Comparison of ENCODE assay signal across 8 cellular contexts in genomic region chr9:136362450-136362784, GRCh38. TPM values are rescaled to one million over a fixed set of nuclear protein-coding genes. Genes with fewer than 3 reads are reported as not detected.
DNase-seq lines count a peak whose midpoint lies in the region; ATAC-seq, FAIRE-seq and TF ChIP-seq lines count a peak whose summit lies in the region.

No MANE protein-coding gene starts in this region.

- 0 out of 2 replicates have a peak overlapping the region, but pooled peaks have one; percentile 16 for H2BK15ac ChIP-seq in H1 (ENCODE audit: low read length)

- H3K23me2 ChIP-seq in H1 (ENCODE audit: low read depth, low read length): no peaks in the 10 kb centered on the region; the same call in 1 of the 2 replicates

- H2BK12ac ChIP-seq in H1 (ENCODE audit: low read depth, low read length): no peak overlapping the region

- H3K4ac ChIP-seq in H1 (replicated peaks; ENCODE audit: insufficient read length, low read depth, low read length): no peak overlapping the region

- H2AFZ ChIP-seq in OCI-LY1 (ENCODE audit: low read length): no peak overlapping the region
- no peak overlapping the region for H2AFZ ChIP-seq in H1 (ENCODE audit: low read length)

- H2AK5ac ChIP-seq in H1 (ENCODE audit: low read depth, low read length): no peak overlapping the region

- no peak overlapping the region for H3K18ac ChIP-seq in H1 (ENCODE audit: extremely low read depth, low read length)

- peaks cover 45 to 71% (median 56%) of the 10 kb centered on the region in 10 experiments for H3K4me1 ChIP-seq in BLaER1 treated with 17β-estradiol and CSF1 and Interleukin-3, amounts not matched to agents 10 nM and 100 nM
- H3K4me1 ChIP-seq in OCI-LY1 (ENCODE audit: insufficient read depth, low read length, severe bottlenecking) (peaks cover 11% of the 10 kb centered on the region), H1 (replicated peaks in 1 of 4; ENCODE audit: control insufficient read depth in 3 of 4, insufficient read depth in 4 of 4, low read length in 3 of 4) (peaks cover 0 to 8% (median under 1%) of the 10 kb centered on the region in 4 experiments; a peak in 3 of 7 replicates), pancreas (peaks cover 0 to 6% (median 5%) of the 10 kb centered on the region in 3 donors)

- peak overlapping the region in 8 of 11 experiments; percentile 6 to 98 (median 73); a peak in 13 of 22 replicates for H3K9ac ChIP-seq in BLaER1 treated with 17β-estradiol and CSF1 and Interleukin-3, amounts not matched to agents 10 nM and 100 nM
- no peak overlapping the region for H3K9ac ChIP-seq in OCI-LY1 (ENCODE audit: low read length)
- H3K9ac ChIP-seq in H1 (replicated peaks in 1 of 4; ENCODE audit: extremely low read depth in 1 of 4, low read depth in 3 of 4, low read length in 3 of 4): no peak overlapping the region

- no peak overlapping the region for H3K27ac Mint-ChIP-seq in activated CD8-positive, alpha-beta memory T cell treated with anti-CD3 and anti-CD28 coated beads, Interleukin-2, amount 10 ng/mL, durations not matched to agents 7 days and 5 days

- H2BK20ac ChIP-seq in H1 (ENCODE audit: low read length): no peak overlapping the region

- no peak for TF ChIP-seq RAD21 in H1 (IDR thresholded peaks at IDR 0.05 in 1 of 2, conservative IDR thresholded peaks at IDR 0.05 in 1 of 2; ENCODE audit: low read depth in 2 of 2, low read length in 2 of 2)

- no peak for TF ChIP-seq CTCF in OCI-LY1 (IDR thresholded peaks at IDR 0.05; ENCODE audit: low read length)
- no peak for TF ChIP-seq CTCF in H1 (IDR thresholded peaks at IDR 0.05; ENCODE audit: control extremely low read depth in 1 of 3, insufficient read depth in 1 of 3, low read depth in 1 of 3, low read length in 3 of 3)
- TF ChIP-seq CTCF in pancreas (IDR thresholded peaks at IDR 0.05): no peak

- peak overlapping the region in 2 of 10 experiments; percentile 86 to 99; a peak in 2 of 20 replicates for H3K4me3 ChIP-seq in BLaER1 treated with 17β-estradiol and CSF1 and Interleukin-3, amounts not matched to agents 10 nM and 100 nM
- peak overlapping the region; percentile 75 for H3K4me3 ChIP-seq in OCI-LY1 (ENCODE audit: low read depth, low read length, poor library complexity, severe bottlenecking)
- H3K4me3 ChIP-seq in H1 (ENCODE audit: extremely low read depth in 1 of 4, insufficient read depth in 2 of 4, low read depth in 3 of 4, low read length in 4 of 4): peak overlapping the region in 1 of 4 experiments; percentile 5; a peak in 1 of 8 replicates
- H3K4me3 ChIP-seq in pancreas: no peak overlapping the region

- DNase-seq in H1 (ENCODE audit: low read depth in 1 of 2, low spot score in 2 of 2) (no peak), pancreas (peak in 1 of 6 donors; percentile 53), dedifferentiated amniotic fluid mesenchymal stem cell (ENCODE audit: extremely low spot score) (no peak)
- no peak for DNase-seq in activated CD8-positive, alpha-beta memory T cell treated with anti-CD3 and anti-CD28 coated beads, Interleukin-2, amount 10 ng/mL, durations not matched to agents 7 days and 5 days

- peak overlapping the region; percentile 41 to 88 (median 66) for H3K4me2 ChIP-seq in BLaER1 treated with 17β-estradiol and CSF1 and Interleukin-3, amounts not matched to agents 10 nM and 100 nM
- peak overlapping the region; percentile 48 for H3K4me2 ChIP-seq in OCI-LY1 (ENCODE audit: low read length)
- peak overlapping the region in 1 of 2 experiments; percentile 45; a peak in 1 of 4 replicates for H3K4me2 ChIP-seq in H1 (ENCODE audit: insufficient read depth in 1 of 2, low read depth in 2 of 2, low read length in 2 of 2)

- FAIRE-seq in H1 (lab: Jason Lieb, UNC) (no peak), pancreas (lab: Jason Lieb, UNC) (no peak)

- CTCF ChIA-PET in H1 (lab: Charles Lee; ENCODE audit: partially characterized antibody): interaction anchor here (0.7 to 7.1 kb wide), 17 partner anchors 8 to 303 kb away, joined by 3 to 80 read pairs (median 6); partner anchors contain the start of genes CARD9 and GPSM1
- CTCF ChIA-PET in activated CD8-positive, alpha-beta memory T cell treated with anti-CD3 and anti-CD28 coated beads, Interleukin-2, amount 10 ng/mL, durations not matched to agents 7 days and 5 days (lab: Charles Lee): interaction anchor here (1.2 to 5.0 kb wide), 15 partner anchors 11 to 395 kb away, joined by 3 to 52 read pairs (median 7); partner anchors contain the start of genes CARD9 and SNAPC4

- H3K56ac ChIP-seq in H1 (replicated peaks; ENCODE audit: insufficient read length, low read depth, low read length): no peak overlapping the region

- peaks cover 7 to 70% (median 35%) of the 10 kb centered on the region in 11 experiments; a peak in 21 of 22 replicates for H3K36me3 ChIP-seq in BLaER1 treated with 17β-estradiol and CSF1 and Interleukin-3, amounts not matched to agents 10 nM and 100 nM
- H3K36me3 ChIP-seq in OCI-LY1 (ENCODE audit: insufficient read depth, low read length) (no peaks in the 10 kb centered on the region; the same call in 1 of the 2 replicates), H1 (ENCODE audit: control insufficient read depth in 2 of 4, insufficient read depth in 4 of 4, low read length in 3 of 4) (peaks cover 0 to 2% (median 0%) of the 10 kb centered on the region in 4 experiments; a peak in 1 of 8 replicates), pancreas (no peaks in the 10 kb centered on the region)

- no peaks in the 10 kb centered on the region for H3K27me3 ChIP-seq in BLaER1 treated with 17β-estradiol and CSF1 and Interleukin-3, amounts not matched to agents 10 nM and 100 nM
- no peaks in the 10 kb centered on the region; the same call in 1 of the 2 replicates for H3K27me3 ChIP-seq in OCI-LY1 (ENCODE audit: insufficient read depth, low read length)
- H3K27me3 ChIP-seq in H1 (replicated peaks in 1 of 4; ENCODE audit: control insufficient read depth in 3 of 4, extremely low read depth in 1 of 4, insufficient read depth in 3 of 4, low read length in 3 of 4): peaks cover 0 to 2% (median 0%) of the 10 kb centered on the region in 4 experiments; a peak in 2 of 7 replicates
- H3K27me3 ChIP-seq in pancreas: no peaks in the 10 kb centered on the region

- H3K79me2 ChIP-seq in OCI-LY1 (ENCODE audit: insufficient read depth, low read length): no peaks in the 10 kb centered on the region
- no peaks in the 10 kb centered on the region for H3K79me2 ChIP-seq in H1 (ENCODE audit: control insufficient read depth in 1 of 2, insufficient read depth in 2 of 2, low read length in 2 of 2)

- H3K4me1 Mint-ChIP-seq in activated CD8-positive, alpha-beta memory T cell treated with anti-CD3 and anti-CD28 coated beads, Interleukin-2, amount 10 ng/mL, durations not matched to agents 7 days and 5 days: peaks cover 11% of the 10 kb centered on the region

- peaks cover 10 to 92% (median 67%) of the 10 kb centered on the region in 11 experiments; a peak in 20 of 22 replicates for H4K20me1 ChIP-seq in BLaER1 treated with 17β-estradiol and CSF1 and Interleukin-3, amounts not matched to agents 10 nM and 100 nM
- H4K20me1 ChIP-seq in OCI-LY1 (ENCODE audit: insufficient read depth, low read length) (no peaks in the 10 kb centered on the region), H1 (replicated peaks in 1 of 2; ENCODE audit: control insufficient read depth in 1 of 2, insufficient read depth in 2 of 2, low read length in 2 of 2) (peaks cover 3 to 7% of the 10 kb centered on the region in 2 experiments)

- ATAC-seq in pancreas (no peak), GM21737 (IDR thresholded peaks at IDR 0.05; ENCODE audit: unreplicated experiment) (no peak), GM19351 (IDR thresholded peaks at IDR 0.05; ENCODE audit: unreplicated experiment) (no peak)
- ATAC-seq in activated CD8-positive, alpha-beta memory T cell treated with anti-CD3 and anti-CD28 coated beads, Interleukin-2, amount 10 ng/mL, durations not matched to agents 7 days and 5 days: no peak

- H4K5ac ChIP-seq in H1 (ENCODE audit: insufficient read length, low read depth, low read length): no peak overlapping the region

- no peak for TF ChIP-seq EP300 in H1 (IDR thresholded peaks at IDR 0.05; ENCODE audit: borderline replicate concordance in 1 of 2, low read depth in 2 of 2, low read length in 2 of 2)

- no peak for TF ChIP-seq POLR2A in H1 (IDR thresholded peaks at IDR 0.05; ENCODE audit: control extremely low read depth in 1 of 2, low read depth in 2 of 2, low read length in 2 of 2)

- no peaks in the 10 kb centered on the region for H3F3A ChIP-seq in OCI-LY1 (ENCODE audit: insufficient read depth, low read length)

- POLR2A ChIA-PET in H1 (lab: Charles Lee; ENCODE audit: partially characterized antibody): interaction anchor here (1.1 to 15.8 kb wide), 9 partner anchors 9 to 64 kb away, joined by 3 to 137 read pairs (median 5); partner anchors contain the start of genes CARD9 and SNAPC4

- no peak overlapping the region for H3K4me3 Mint-ChIP-seq in activated CD8-positive, alpha-beta memory T cell treated with anti-CD3 and anti-CD28 coated beads, Interleukin-2, amount 10 ng/mL, durations not matched to agents 7 days and 5 days

- intact Hi-C loops in pancreas (cut with DNase I): no loop called here

- H3K9me3 ChIP-seq in BLaER1 treated with 17β-estradiol and CSF1 and Interleukin-3, amounts not matched to agents 10 nM and 100 nM (replicated peaks in 1 of 11): no peaks in the 10 kb centered on the region
- no peaks in the 10 kb centered on the region for H3K9me3 ChIP-seq in OCI-LY1 (ENCODE audit: low read length)
- H3K9me3 ChIP-seq in H1 (ENCODE audit: insufficient read depth in 2 of 2, low read depth in 1 of 2, low read length in 1 of 2): peaks cover 0 to 3% of the 10 kb centered on the region in 2 experiments; a peak in 1 of 4 replicates
- no peaks in the 10 kb centered on the region for H3K9me3 ChIP-seq in pancreas

- no peak overlapping the region for H3K23ac ChIP-seq in H1 (ENCODE audit: insufficient read length)

- peak overlapping the region; percentile 77; the same call in 1 of the 2 replicates for H4K8ac ChIP-seq in H1 (ENCODE audit: extremely low read depth, insufficient read depth, low read length)

- no peaks in the 10 kb centered on the region for H3K9me3 Mint-ChIP-seq in activated CD8-positive, alpha-beta memory T cell treated with anti-CD3 and anti-CD28 coated beads, Interleukin-2, amount 10 ng/mL, durations not matched to agents 7 days and 5 days (ENCODE audit: low read depth)

- no peaks in the 10 kb centered on the region for H3K36me3 Mint-ChIP-seq in activated CD8-positive, alpha-beta memory T cell treated with anti-CD3 and anti-CD28 coated beads, Interleukin-2, amount 10 ng/mL, durations not matched to agents 7 days and 5 days

- peaks cover 3% of the 10 kb centered on the region for H3K79me1 ChIP-seq in H1 (ENCODE audit: low read depth, low read length)

- no peak overlapping the region for H4K91ac ChIP-seq in H1 (replicated peaks; ENCODE audit: insufficient read length, low read length)

- WGBS in H1 (ENCODE audit: extremely low coverage in 1 of 2, insufficient coverage in 1 of 2, insufficient read length in 1 of 2, insufficient replicate concordance in 2 of 2, low coverage in 1 of 2, low lambda C conversion rate in 2 of 2, missing lambda C conversion rate in 1 of 2), 2 experiments: 85% methylated on average over 6 of the region's 6 CpGs; no CpG with 5 or more reads in 1 of the 2 experiments
- WGBS in pancreas, 2 donors: 73 to 74% methylated on average over 6 of the region's 6 CpGs

- H3K14ac ChIP-seq in H1 (ENCODE audit: insufficient read length): no peak overlapping the region

- 0 out of 22 replicates have a peak overlapping the region, but pooled peaks of 1 of the 11 experiments have one; percentile 16 for H3K27ac ChIP-seq in BLaER1 treated with 17β-estradiol and CSF1 and Interleukin-3, amounts not matched to agents 10 nM and 100 nM
- H3K27ac ChIP-seq in OCI-LY1 (ENCODE audit: low read depth, low read length, poor library complexity, severe bottlenecking) (no peak overlapping the region), H1 (ENCODE audit: low read depth, low read length) (no peak overlapping the region), pancreas (peak overlapping the region in 3 of 4 donors; percentile 28 to 74 (median 44))

- no peaks in the 10 kb centered on the region for H3K27me3 Mint-ChIP-seq in activated CD8-positive, alpha-beta memory T cell treated with anti-CD3 and anti-CD28 coated beads, Interleukin-2, amount 10 ng/mL, durations not matched to agents 7 days and 5 days

- H2BK5ac ChIP-seq in H1 (ENCODE audit: low read depth, low read length): no peak overlapping the region

- H3K9me2 ChIP-seq in OCI-LY1 (ENCODE audit: low read depth, low read length): no peaks in the 10 kb centered on the region

- H2BK120ac ChIP-seq in H1 (replicated peaks; ENCODE audit: low read depth, low read length): no peak overlapping the region

RNA-seq across cellular contexts. Expression of gene DNLZ, which starts 1.1 kb away (rescaled TPM):
- total RNA-seq in H1 (2021; fragmentation: NEBNext Ultra II Directional; extraction: Animal tissue kit (Norgen Biotek cat#: 25700)): 17.9 and 19.0 TPM in 2 replicates
- 11.6 and 13.6 TPM in 2 replicates for polyA plus RNA-seq in H1 (2011; rRNA removed)
- 19.7 TPM for polyA plus RNA-seq in H1 (2011; cell fraction: cytosol; rRNA removed)
- polyA plus RNA-seq in H1 (2011; cell fraction: nucleus; rRNA removed): 13.9 TPM
- polyA plus RNA-seq in H1 (2012, experiment 1 of 2): 6.2 to 15.0 TPM (median 13.2 TPM) in 4 replicates
- 11.1 TPM for polyA plus RNA-seq in H1 (2012, experiment 2 of 2)
- 14.6 TPM for polyA plus RNA-seq in H1 (2013, experiment 1 of 2)
- polyA plus RNA-seq in H1 (2013, experiment 2 of 2): 15.8 TPM
- polyA minus RNA-seq in H1 (2011; rRNA and poly(A)+ RNA removed): 0.61 and 1.1 TPM in 2 replicates
- polyA minus RNA-seq in H1 (2011; cell fraction: cytosol; rRNA and poly(A)+ RNA removed): 3.7 TPM
- polyA minus RNA-seq in H1 (2011; cell fraction: nucleus; rRNA and poly(A)+ RNA removed): 10.4 TPM
- total RNA-seq in pancreas: 10 to 100 TPM; 10.1 to 26.8 (median 14.4) TPM
- 10 to 100 TPM; 14.1 to 19.4 TPM for polyA plus RNA-seq in pancreas
- total RNA-seq in activated CD8-positive, alpha-beta memory T cell treated with anti-CD3 and anti-CD28 coated beads, Interleukin-2, amount 10 ng/mL, durations not matched to agents 7 days and 5 days: 10 to 100 TPM; 22.4 to 23.7 TPM

RNA-seq across cellular contexts. Expression of gene CARD9, which starts 11.1 kb away (rescaled TPM):
- 0.88 and 1.1 TPM in 2 replicates for total RNA-seq in H1 (2021; fragmentation: NEBNext Ultra II Directional; extraction: Animal tissue kit (Norgen Biotek cat#: 25700))
- polyA plus RNA-seq in H1 (2011; rRNA removed): 0.13 and 0.15 TPM in 2 replicates
- 0.26 TPM for polyA plus RNA-seq in H1 (2011; cell fraction: cytosol; rRNA removed)
- polyA plus RNA-seq in H1 (2011; cell fraction: nucleus; rRNA removed): 1.7 TPM
- polyA plus RNA-seq in H1 (2012, experiment 1 of 2): 0.57 to 0.92 TPM (median 0.67 TPM) in 4 replicates
- 0.22 TPM for polyA plus RNA-seq in H1 (2012, experiment 2 of 2)
- 0.10 TPM for polyA plus RNA-seq in H1 (2013, experiment 1 of 2)
- polyA plus RNA-seq in H1 (2013, experiment 2 of 2): 0.17 TPM
- polyA minus RNA-seq in H1 (2011; rRNA and poly(A)+ RNA removed): 0.07 TPM in 1 of 2 replicates, not detected in the other
- polyA minus RNA-seq in H1 (2011; cell fraction: cytosol; rRNA and poly(A)+ RNA removed): not detected
- polyA minus RNA-seq in H1 (2011; cell fraction: nucleus; rRNA and poly(A)+ RNA removed): 0.90 TPM
- 1 to 10 TPM in 2 of 6 donors, under 1 TPM in 4; 0.23 to 5.1 (median 0.86) TPM for total RNA-seq in pancreas
- polyA plus RNA-seq in pancreas: 1 to 10 TPM; 1.3 to 2.9 TPM
- 1 to 10 TPM in 1 of 2 experiments, under 1 TPM in 1; 0.50 to 3.1 TPM for total RNA-seq in activated CD8-positive, alpha-beta memory T cell treated with anti-CD3 and anti-CD28 coated beads, Interleukin-2, amount 10 ng/mL, durations not matched to agents 7 days and 5 days

RNA-seq across cellular contexts. Expression of gene GPSM1, which starts 35.1 kb away (rescaled TPM):
- total RNA-seq in H1 (2021; fragmentation: NEBNext Ultra II Directional; extraction: Animal tissue kit (Norgen Biotek cat#: 25700)): 15.7 and 18.0 TPM in 2 replicates
- polyA plus RNA-seq in H1 (2011; rRNA removed) (12.8 and 19.8 TPM in 2 replicates), pancreas (10 to 100 TPM; 33.7 to 54.4 TPM)
- polyA plus RNA-seq in H1 (2011; cell fraction: cytosol; rRNA removed): 13.8 TPM
- polyA plus RNA-seq in H1 (2011; cell fraction: nucleus; rRNA removed): 39.2 TPM
- 9.3 to 15.2 TPM (median 14.5 TPM) in 4 replicates for polyA plus RNA-seq in H1 (2012, experiment 1 of 2)
- 12.0 TPM for polyA plus RNA-seq in H1 (2012, experiment 2 of 2)
- polyA plus RNA-seq in H1 (2013, experiment 1 of 2): 14.4 TPM
- 13.9 TPM for polyA plus RNA-seq in H1 (2013, experiment 2 of 2)
- polyA minus RNA-seq in H1 (2011; rRNA and poly(A)+ RNA removed): 3.5 and 4.2 TPM in 2 replicates
- polyA minus RNA-seq in H1 (2011; cell fraction: cytosol; rRNA and poly(A)+ RNA removed): 12.7 TPM
- polyA minus RNA-seq in H1 (2011; cell fraction: nucleus; rRNA and poly(A)+ RNA removed): 11.2 TPM
- total RNA-seq in pancreas: 10 to 100 TPM in 4 of 6 donors, 1 to 10 TPM in 2; 6.8 to 22.7 (median 11.5) TPM
- total RNA-seq in activated CD8-positive, alpha-beta memory T cell treated with anti-CD3 and anti-CD28 coated beads, Interleukin-2, amount 10 ng/mL, durations not matched to agents 7 days and 5 days: 1 to 10 TPM; 4.5 to 6.7 TPM

RNA-seq across cellular contexts. Expression of gene SNAPC4, which starts 37.6 kb away (rescaled TPM):
- total RNA-seq in H1 (2021; fragmentation: NEBNext Ultra II Directional; extraction: Animal tissue kit (Norgen Biotek cat#: 25700)): 15.1 and 18.1 TPM in 2 replicates
- 6.9 and 10.0 TPM in 2 replicates for polyA plus RNA-seq in H1 (2011; rRNA removed)
- polyA plus RNA-seq in H1 (2011; cell fraction: cytosol; rRNA removed): 8.1 TPM
- polyA plus RNA-seq in H1 (2011; cell fraction: nucleus; rRNA removed): 36.1 TPM
- polyA plus RNA-seq in H1 (2012, experiment 1 of 2): 9.7 to 16.5 TPM (median 15.3 TPM) in 4 replicates
- 9.6 TPM for polyA plus RNA-seq in H1 (2012, experiment 2 of 2)
- polyA plus RNA-seq in H1 (2013, experiment 1 of 2): 10.1 TPM
- polyA plus RNA-seq in H1 (2013, experiment 2 of 2): 9.2 TPM
- polyA minus RNA-seq in H1 (2011; rRNA and poly(A)+ RNA removed): 4.4 and 4.5 TPM in 2 replicates
- 4.9 TPM for polyA minus RNA-seq in H1 (2011; cell fraction: cytosol; rRNA and poly(A)+ RNA removed)
- polyA minus RNA-seq in H1 (2011; cell fraction: nucleus; rRNA and poly(A)+ RNA removed): 8.9 TPM
- 1 to 10 TPM; 3.8 to 6.4 (median 4.7) TPM for total RNA-seq in pancreas
- polyA plus RNA-seq in pancreas: 10 to 100 TPM; 18.1 to 22.0 TPM
- 10 to 100 TPM; 12.4 to 17.0 TPM for total RNA-seq in activated CD8-positive, alpha-beta memory T cell treated with anti-CD3 and anti-CD28 coated beads, Interleukin-2, amount 10 ng/mL, durations not matched to agents 7 days and 5 days

RNA-seq across cellular contexts. Expression of gene ENTR1, which starts 48.0 kb away (rescaled TPM):
- total RNA-seq in H1 (2021; fragmentation: NEBNext Ultra II Directional; extraction: Animal tissue kit (Norgen Biotek cat#: 25700)): 102 and 110 TPM in 2 replicates
- polyA plus RNA-seq in H1 (2011; rRNA removed): 65.2 and 80.3 TPM in 2 replicates
- 77.5 TPM for polyA plus RNA-seq in H1 (2011; cell fraction: cytosol; rRNA removed)
- 237 TPM for polyA plus RNA-seq in H1 (2011; cell fraction: nucleus; rRNA removed)
- 82.6 to 103 TPM (median 92.1 TPM) in 4 replicates for polyA plus RNA-seq in H1 (2012, experiment 1 of 2)
- 74.3 TPM for polyA plus RNA-seq in H1 (2012, experiment 2 of 2)
- 89.2 TPM for polyA plus RNA-seq in H1 (2013, experiment 1 of 2)
- polyA plus RNA-seq in H1 (2013, experiment 2 of 2): 84.8 TPM
- polyA minus RNA-seq in H1 (2011; rRNA and poly(A)+ RNA removed): 30.7 and 44.1 TPM in 2 replicates
- 46.9 TPM for polyA minus RNA-seq in H1 (2011; cell fraction: cytosol; rRNA and poly(A)+ RNA removed)
- polyA minus RNA-seq in H1 (2011; cell fraction: nucleus; rRNA and poly(A)+ RNA removed): 59.4 TPM
- total RNA-seq in pancreas: 10 to 100 TPM; 13.8 to 29.1 (median 20.4) TPM
- polyA plus RNA-seq in pancreas: 10 to 100 TPM; 34.9 to 36.6 TPM
- 10 to 100 TPM; 47.4 to 54.2 TPM for total RNA-seq in activated CD8-positive, alpha-beta memory T cell treated with anti-CD3 and anti-CD28 coated beads, Interleukin-2, amount 10 ng/mL, durations not matched to agents 7 days and 5 days

Comparison
In these comparisons a context has a peak if more than half of its experiments do, and no peak if none do; other contexts are left out.
1. H3K27ac ChIP-seq: peak in pancreas (3 of 4); none in OCI-LY1 (single experiment) and H1 (single experiment).
2. H3K9ac ChIP-seq: peak in BLaER1 treated with 17β-estradiol and CSF1 and Interleukin-3, amounts not matched to agents 10 nM and 100 nM (8 of 11); none in OCI-LY1 (single experiment) and H1 (0 of 4).